16 cellular contexts compared by ENCODE assay signal in genomic region chr10:78512205-78512550, GRCh38.
A peak's percentile ranks its signal among the peaks of the same experiment; 100 is the strongest.
DNase-seq lines count a peak whose midpoint lies in the region; ATAC-seq and TF ChIP-seq lines count a peak whose summit lies in the region.
"Had no signal": no experiment of that assay in that cellular context is flagged by ENCODE, and none has a peak within 500 bp of the region (broad histone marks: within the 10 kb centered on the region; RNA-seq: fewer than 3 reads in every experiment).

No MANE protein-coding gene starts in this region.

- TF ChIP-seq EP300 in stomach (IDR thresholded peaks at IDR 0.05), result no peak

- H3K9me3 Mint-ChIP-seq in naive thymus-derived CD4-positive, alpha-beta T cell, result no peaks in the 10 kb centered on the region

- no peak overlapping the region for H3K27ac ChIP-seq in left ventricle myocardium inferior (replicated peaks)
- peak overlapping the region; percentile 35 for H3K27ac ChIP-seq in muscle layer of colon (ENCODE audit: low read depth, low read length)
- peak overlapping the region in 3 of 5 donors; percentile 0 to 77 (median 71) for H3K27ac ChIP-seq in stomach
- no peak overlapping the region for H3K27ac ChIP-seq in naive thymus-derived CD4-positive, alpha-beta T cell (ENCODE audit: low read depth, low read length)
- H3K27ac ChIP-seq: KMS-11 had no signal

- ATAC-seq in Right ventricle myocardium inferior (peak; percentile 22), GM19452 (IDR thresholded peaks at IDR 0.05; ENCODE audit: unreplicated experiment) (no peak)
- no peak for ATAC-seq in naive thymus-derived CD4-positive, alpha-beta T cell
- ATAC-seq: HepG2, Panc1 had no signal

- intact Hi-C loops in Right ventricle myocardium inferior (cut with DNase I), result no loop called here
- intact Hi-C loops in left ventricle myocardium inferior (cut with micrococcal nuclease), result no loop called here
- intact Hi-C loops in stomach (cut with DNase I; ENCODE audit: low total_unique reads), result no loop called here
- intact Hi-C loops in naive thymus-derived CD4-positive, alpha-beta T cell (cut with micrococcal nuclease), result no loop called here

- no peak overlapping the region for H3K27ac Mint-ChIP-seq in naive thymus-derived CD4-positive, alpha-beta T cell

- DNase-seq in Right ventricle myocardium inferior (ENCODE audit: missing footprints) (no peak), left ventricle myocardium inferior (no peak), stomach (no peak), NCI-H526 treated with DMSO at 0.1 percent for 48 hours (lab: John Stamatoyannopoulos, UW) (no peak), SIG-M5 treated with dmso at 0.1 percent for 504 hours (lab: John Stamatoyannopoulos, UW; ENCODE audit: unreplicated experiment) (no peak)
- DNase-seq in naive thymus-derived CD4-positive, alpha-beta T cell, result no peak
- DNase-seq: Caco-2, H7, NCI-H1092 treated with DMSO at 0.1 percent for 48 hours, NCI-H1694 treated with DMSO at 0.1 percent for 48 hours, NCI-H82 had no signal

- peaks cover 9% of the 10 kb centered on the region for H3K4me1 ChIP-seq in left ventricle myocardium inferior
- H3K4me1 ChIP-seq in muscle layer of colon (ENCODE audit: insufficient read depth, low read length), result peaks cover 85% of the 10 kb centered on the region
- H3K4me1 ChIP-seq in stomach, result peaks cover 0 to 66% (median 33%) of the 10 kb centered on the region in 4 donors
- no peaks in the 10 kb centered on the region for H3K4me1 ChIP-seq in naive thymus-derived CD4-positive, alpha-beta T cell (ENCODE audit: control insufficient read depth in 2 of 2, insufficient read depth in 2 of 2, low read length in 2 of 2)
- H3K4me1 ChIP-seq: Caco-2 had no signal

- H3K27me3 ChIP-seq in left ventricle myocardium inferior (ENCODE audit: low read depth) (no peaks in the 10 kb centered on the region), muscle layer of colon (ENCODE audit: control insufficient read depth in 1 of 2, insufficient read depth in 2 of 2, low read length in 2 of 2) (no peaks in the 10 kb centered on the region), stomach (no peaks in the 10 kb centered on the region)
- no peaks in the 10 kb centered on the region for H3K27me3 ChIP-seq in naive thymus-derived CD4-positive, alpha-beta T cell (ENCODE audit: control insufficient read depth in 2 of 2, insufficient read depth in 2 of 2, low read length in 2 of 2)

- no peak overlapping the region for H3K4me3 Mint-ChIP-seq in naive thymus-derived CD4-positive, alpha-beta T cell

- H3K36me3 ChIP-seq in left ventricle myocardium inferior (no peaks in the 10 kb centered on the region), muscle layer of colon (ENCODE audit: insufficient read depth, low read length) (no peaks in the 10 kb centered on the region), stomach (no peaks in the 10 kb centered on the region)
- H3K36me3 ChIP-seq in naive thymus-derived CD4-positive, alpha-beta T cell (ENCODE audit: control insufficient read depth in 2 of 3, insufficient read depth in 3 of 3, low read length in 3 of 3), result no peaks in the 10 kb centered on the region

- 73 to 93% (median 81%) methylated on average over 3 of the region's 3 CpGs for WGBS in stomach, 5 donors

- H3K36me3 Mint-ChIP-seq in naive thymus-derived CD4-positive, alpha-beta T cell, result no peaks in the 10 kb centered on the region

- H3K9me3 ChIP-seq in left ventricle myocardium inferior (replicated peaks) (no peaks in the 10 kb centered on the region), muscle layer of colon (ENCODE audit: low read length) (no peaks in the 10 kb centered on the region), stomach (no peaks in the 10 kb centered on the region)
- H3K9me3 ChIP-seq in naive thymus-derived CD4-positive, alpha-beta T cell (ENCODE audit: control insufficient read depth in 2 of 3, low read length in 3 of 3), result no peaks in the 10 kb centered on the region
- H3K9me3 ChIP-seq: Caco-2 had no signal

- H3K4me1 Mint-ChIP-seq in naive thymus-derived CD4-positive, alpha-beta T cell, result no peaks in the 10 kb centered on the region

- POLR2A ChIA-PET in naive thymus-derived CD4-positive, alpha-beta T cell (lab: Charles Lee), result no interaction called here

- H3K27me3 Mint-ChIP-seq in naive thymus-derived CD4-positive, alpha-beta T cell, result peaks cover 0 to 4% (median 0%) of the 10 kb centered on the region in 5 donors

- H3K4me3 ChIP-seq in left ventricle myocardium inferior (no peak overlapping the region), muscle layer of colon (ENCODE audit: low read depth in 1 of 2, low read length in 2 of 2) (no peak overlapping the region), stomach (no peak overlapping the region)
- H3K4me3 ChIP-seq in naive thymus-derived CD4-positive, alpha-beta T cell (ENCODE audit: low read length), result no peak overlapping the region

- TF ChIP-seq CTCF in left ventricle myocardium inferior (IDR thresholded peaks at IDR 0.05; ENCODE audit: borderline replicate concordance) (no peak), stomach (IDR thresholded peaks at IDR 0.05) (no peak)

- no peak overlapping the region for H3K9ac ChIP-seq in muscle layer of colon (ENCODE audit: low read length)
- H3K9ac ChIP-seq: KMS-11 had no signal

- no peak for TF ChIP-seq POLR2A in stomach (IDR thresholded peaks at IDR 0.05)

- CTCF ChIA-PET in naive thymus-derived CD4-positive, alpha-beta T cell (lab: Charles Lee), result no interaction called here

Comparison
In these comparisons a context has a peak if more than half of its experiments do, and no peak if none do; other contexts are left out.
1. H3K27ac ChIP-seq: peak in muscle layer of colon (single experiment) and stomach (3 of 5); none in left ventricle myocardium inferior (single experiment) and naive thymus-derived CD4-positive, alpha-beta T cell (single experiment).